In genomic region chr1:167756760-167757405, GRCh38 we compare ENCODE assay signal across 10 cellular contexts. TPM values are rescaled to one million over a fixed set of nuclear protein-coding genes. Genes with fewer than 3 reads are reported as not detected.
DNase-seq lines count a peak whose midpoint lies in the region; ATAC-seq and TF ChIP-seq lines count a peak whose summit lies in the region.
"Had no signal": no experiment of that assay in that cellular context is flagged by ENCODE, and none has a peak within 500 bp of the region (broad histone marks: within the 10 kb centered on the region; RNA-seq: fewer than 3 reads in every experiment).

No MANE protein-coding gene starts in this region.

- H3K4me2 ChIP-seq in GM23338 (no peak overlapping the region), neuronal stem cell (ENCODE audit: insufficient read depth, low read length, poor library complexity, severe bottlenecking) (no peak overlapping the region)

- H3K27ac ChIP-seq in GM23338 (ENCODE audit: low read depth) (no peak overlapping the region), neuronal stem cell (replicated peaks; ENCODE audit: low read length) (no peak overlapping the region)

- intact Hi-C loops in Right ventricle myocardium superior (cut with DNase I), result loop anchor here (5.0 kb wide), 1 partner anchor 35 kb away; the partner anchor contains the start of gene MPZL1

- H4K20me1 ChIP-seq in GM23338 (replicated peaks; ENCODE audit: insufficient read depth), result peaks cover 29% of the 10 kb centered on the region; the same call in 1 of the 2 replicates

- peaks cover 3% of the 10 kb centered on the region; the same call in 1 of the 2 replicates for H3K9me2 ChIP-seq in GM23338 (ENCODE audit: insufficient read depth)

- no peak overlapping the region for H3K4ac ChIP-seq in neuronal stem cell (ENCODE audit: low read length)

- H2BK120ac ChIP-seq in neuronal stem cell (ENCODE audit: low read depth, low read length), result no peak overlapping the region

- peaks cover 2% of the 10 kb centered on the region for H3K79me1 ChIP-seq in neuronal stem cell (ENCODE audit: low read depth, low read length)

- no peak overlapping the region for H2BK5ac ChIP-seq in neuronal stem cell (ENCODE audit: low read length)

- H3F3A ChIP-seq in GM23338 (replicated peaks; ENCODE audit: low read depth), result no peaks in the 10 kb centered on the region

- no peak overlapping the region for H2AK5ac ChIP-seq in neuronal stem cell (ENCODE audit: low read depth, low read length)

- no peak overlapping the region for H3K18ac ChIP-seq in neuronal stem cell (ENCODE audit: low read length)

- H3K9me3 Mint-ChIP-seq in GM23338, result no peaks in the 10 kb centered on the region
- H3K9me3 Mint-ChIP-seq: CD8-positive, alpha-beta T cell had no signal

- no peaks in the 10 kb centered on the region for H3K9me3 ChIP-seq in T-helper 17 cell (ENCODE audit: control insufficient read depth, low read length, poor library complexity, severe bottlenecking)
- H3K9me3 ChIP-seq in neuronal stem cell (replicated peaks in 1 of 2; ENCODE audit: control insufficient read depth in 2 of 2, insufficient read depth in 1 of 2, low read depth in 1 of 2, low read length in 2 of 2), result no peaks in the 10 kb centered on the region

- ATAC-seq in GM23338 (peak; percentile 25), T-helper 17 cell (no peak), Right ventricle myocardium superior (ENCODE audit: poor library complexity) (peak; percentile 91), HG03378 (IDR thresholded peaks at IDR 0.05; ENCODE audit: unreplicated experiment) (no peak)
- ATAC-seq: CD8-positive, alpha-beta T cell had no signal

- no peak overlapping the region for H2AFZ ChIP-seq in GM23338
- H2AFZ ChIP-seq in neuronal stem cell (ENCODE audit: low read length), result no peak overlapping the region

- H3K36me3 Mint-ChIP-seq in GM23338 (ENCODE audit: low read depth), result no peaks in the 10 kb centered on the region
- H3K36me3 Mint-ChIP-seq in T-helper 17 cell (ENCODE audit: low read depth), result peaks cover 1% of the 10 kb centered on the region
- H3K36me3 Mint-ChIP-seq: CD8-positive, alpha-beta T cell had no signal

- no peak overlapping the region for H2BK12ac ChIP-seq in neuronal stem cell (ENCODE audit: low read length)

- H3K4me1 Mint-ChIP-seq in GM23338 (peaks cover 39% of the 10 kb centered on the region), T-helper 17 cell (peaks cover 24% of the 10 kb centered on the region)

- WGBS in neuronal stem cell (ENCODE audit: extremely low coverage in 2 of 2, insufficient read length in 2 of 2, insufficient replicate concordance in 1 of 2), 2 donors, result no CpG with 5 or more reads among the region's 7 CpGs

- peaks cover 4% of the 10 kb centered on the region for H3K27me3 Mint-ChIP-seq in GM23338 (ENCODE audit: insufficient read depth, low read depth, poor library complexity)
- no peaks in the 10 kb centered on the region for H3K27me3 Mint-ChIP-seq in T-helper 17 cell

- H3K4me3 Mint-ChIP-seq in GM23338 (no peak overlapping the region), T-helper 17 cell (no peak overlapping the region)
- H3K4me3 Mint-ChIP-seq: CD8-positive, alpha-beta T cell had no signal

- peak overlapping the region; percentile 68 for H3K9ac ChIP-seq in neuronal stem cell (ENCODE audit: low read depth, low read length, poor library complexity)

- no peak overlapping the region for H4K91ac ChIP-seq in neuronal stem cell (ENCODE audit: low read depth, low read length, poor library complexity)

- no peak overlapping the region for H4K8ac ChIP-seq in neuronal stem cell (ENCODE audit: low read depth, low read length)

- H3K23ac ChIP-seq in neuronal stem cell (ENCODE audit: low read depth, low read length, poor library complexity), result peak overlapping the region; percentile 56

- 0 out of 2 replicates have a peak overlapping the region, but pooled peaks have one; percentile 41 for H3K27ac Mint-ChIP-seq in GM23338
- peak overlapping the region; percentile 63 for H3K27ac Mint-ChIP-seq in T-helper 17 cell
- H3K27ac Mint-ChIP-seq: CD8-positive, alpha-beta T cell had no signal

- H3K4me1 ChIP-seq in GM23338 (ENCODE audit: insufficient read depth) (peaks cover 22% of the 10 kb centered on the region), neuronal stem cell (ENCODE audit: control insufficient read depth in 2 of 2, insufficient read depth in 1 of 2, low read depth in 1 of 2, low read length in 2 of 2) (peaks cover 0 to 4% of the 10 kb centered on the region in 2 donors)

- H3K14ac ChIP-seq in neuronal stem cell (ENCODE audit: low read length), result no peak overlapping the region

- no peaks in the 10 kb centered on the region for H3K27me3 ChIP-seq in GM23338 (ENCODE audit: insufficient read depth)
- H3K27me3 ChIP-seq in neuronal stem cell (ENCODE audit: control insufficient read depth in 3 of 3, insufficient read depth in 3 of 3, low read depth in 1 of 3, low read length in 3 of 3), result no peaks in the 10 kb centered on the region

- DNase-seq in GM23338 (ENCODE audit: low spot score), result no peak
- no peak for DNase-seq in T-helper 17 cell
- peak; percentile 57 for DNase-seq in Right ventricle myocardium superior
- no peak for DNase-seq in neuronal stem cell (ENCODE audit: low spot score)
- no peak for DNase-seq in COLO829 (ENCODE audit: low spot score)
- no peak for DNase-seq in stimulated activated CD4-positive, alpha-beta T cell treated with anti-CD3 and anti-CD28 coated beads, Interleukin-15, amount 100 ng/mL, for 24 hours
- DNase-seq in NCI-H128 (lab: John Stamatoyannopoulos, UW; ENCODE audit: unreplicated experiment), result no peak
- DNase-seq: CD8-positive, alpha-beta T cell; effector CD8-positive, alpha-beta T cell had no signal

- H3K4me3 ChIP-seq in GM23338 (no peak overlapping the region), neuronal stem cell (ENCODE audit: low read length in 2 of 2) (no peak overlapping the region)

- H3K36me3 ChIP-seq in GM23338 (ENCODE audit: insufficient read depth) (no peaks in the 10 kb centered on the region), neuronal stem cell (replicated peaks in 1 of 2; ENCODE audit: control insufficient read depth in 2 of 2, insufficient read depth in 2 of 2, low read length in 2 of 2) (peaks cover 0 to 2% of the 10 kb centered on the region in 2 donors)

- H2BK15ac ChIP-seq in neuronal stem cell (ENCODE audit: low read length), result no peak overlapping the region

- no peak for TF ChIP-seq CTCF in GM23338 (conservative IDR thresholded peaks at IDR 0.05; ENCODE audit: low read depth in 2 of 2)

- H3K79me2 ChIP-seq in GM23338 (replicated peaks; ENCODE audit: insufficient read depth), result peaks cover 99% of the 10 kb centered on the region

TF ChIP-seq in GM23338, 12 proteins besides CTCF, POLR2A, EP300 and RAD21 (continues in another document):
- no peak for TF ChIP-seq NANOG (IDR thresholded peaks at IDR 0.05; ENCODE audit: borderline replicate concordance)
- no peak for TF ChIP-seq JUNB (IDR thresholded peaks at IDR 0.05; ENCODE audit: unreplicated experiment)
- no peak for TF ChIP-seq STAT1 (IDR thresholded peaks at IDR 0.05; ENCODE audit: unreplicated experiment)
- no peak for TF ChIP-seq REST (IDR thresholded peaks at IDR 0.05; ENCODE audit: unreplicated experiment)

RNA-seq across cellular contexts. Expression of gene MPZL1, which starts 35.1 kb away (rescaled TPM):
- 85.1 and 86.5 TPM in 2 replicates for total RNA-seq in GM23338 (2014; rRNA removed; shearing (Covaris generic))
- 26.6 and 35.1 TPM in 2 replicates for polyA plus RNA-seq in GM23338 (2016; fragmentation: Nextera tagmentation; extraction: Ambion mirVana)
- total RNA-seq in T-helper 17 cell, result 1 to 10 TPM; 3.0 to 4.2 TPM
- 34.4 TPM for total RNA-seq in Right ventricle myocardium superior
- polyA plus RNA-seq in neuronal stem cell (2013, experiment 1 of 2), result 78.4 TPM
- polyA plus RNA-seq in neuronal stem cell (2013, experiment 2 of 2), result 81.9 TPM

Comparison
In these comparisons a context has a peak if more than half of its experiments do, and no peak if none do; other contexts are left out.
1. ATAC-seq: peak in GM23338 (single experiment) and Right ventricle myocardium superior (single experiment); none in T-helper 17 cell (single experiment) and HG03378 (single experiment).